ENCODE assay signal across 20 cellular contexts in genomic region chr7:34219153-34219552, GRCh38.
DNase-seq lines count a peak whose midpoint lies in the region; ATAC-seq and TF ChIP-seq lines count a peak whose summit lies in the region.
"Had no signal": no experiment of that assay in that cellular context is flagged by ENCODE, and none has a peak within 500 bp of the region (broad histone marks: within the 10 kb centered on the region; RNA-seq: fewer than 3 reads in every experiment).

No MANE protein-coding gene starts in this region.

- H3K27ac ChIP-seq in GM23338 (ENCODE audit: low read depth): no peak overlapping the region
- H3K27ac ChIP-seq: A549; BLaER1 treated with 17β-estradiol and CSF1 and Interleukin-3, amounts not matched to agents 10 nM and 100 nM had no signal

- H3K79me2 ChIP-seq in GM23338 (replicated peaks; ENCODE audit: insufficient read depth): no peaks in the 10 kb centered on the region

- TF ChIP-seq CTCF in GM23338 (conservative IDR thresholded peaks at IDR 0.05; ENCODE audit: low read depth in 2 of 2) (no peak), WTC11 (IDR thresholded peaks at IDR 0.05) (no peak)

- no peaks in the 10 kb centered on the region for H3F3A ChIP-seq in GM23338 (replicated peaks; ENCODE audit: low read depth)

- H3K27ac Mint-ChIP-seq in GM23338: no peak overlapping the region
- no peak overlapping the region; the same call in 1 of the 2 replicates for H3K27ac Mint-ChIP-seq in WTC11
- H3K27ac Mint-ChIP-seq: CD14-positive monocyte; CD4-positive, alpha-beta T cell; CD8-positive, alpha-beta memory T cell had no signal

- CTCF ChIA-PET in WTC11 (lab: Charles Lee): interaction anchor here (0.5 kb wide), 1 partner anchor 58 kb away, joined by 3 read pairs; no protein-coding TSS in a partner anchor

- DNase-seq in GM23338 (ENCODE audit: low spot score) (no peak), NCI-H82 treated with DMSO at 0.1 percent for 48 hours (lab: John Stamatoyannopoulos, UW; ENCODE audit: unreplicated experiment) (peak; percentile 33), WTC11 (ENCODE audit: low spot score) (no peak), COLO668 (lab: John Stamatoyannopoulos, UW; ENCODE audit: unreplicated experiment) (no peak)
- DNase-seq: 8988T; ACHN; AML-193; BE2C; Calu3; CD4-positive, alpha-beta T cell; CD8-positive, alpha-beta memory T cell; COR-L47; DND-41; H7; HCEC 1CT had no signal

- H3K27me3 ChIP-seq in GM23338 (ENCODE audit: insufficient read depth): no peaks in the 10 kb centered on the region
- H3K27me3 ChIP-seq: BE2C; BLaER1 treated with 17β-estradiol and CSF1 and Interleukin-3, amounts not matched to agents 10 nM and 100 nM had no signal

- H3K27me3 Mint-ChIP-seq in GM23338 (ENCODE audit: insufficient read depth, low read depth, poor library complexity): peaks cover 2% of the 10 kb centered on the region
- no peaks in the 10 kb centered on the region; the same call in 1 of the 2 replicates for H3K27me3 Mint-ChIP-seq in WTC11 (ENCODE audit: low read depth)
- H3K27me3 Mint-ChIP-seq: CD4-positive, alpha-beta T cell; CD8-positive, alpha-beta memory T cell had no signal

- no peaks in the 10 kb centered on the region for H3K36me3 Mint-ChIP-seq in GM23338 (ENCODE audit: low read depth)
- no peaks in the 10 kb centered on the region for H3K36me3 Mint-ChIP-seq in WTC11
- H3K36me3 Mint-ChIP-seq: CD14-positive monocyte had no signal

- no peaks in the 10 kb centered on the region for H4K20me1 ChIP-seq in GM23338 (replicated peaks; ENCODE audit: insufficient read depth)
- H4K20me1 ChIP-seq: BLaER1 treated with 17β-estradiol and CSF1 and Interleukin-3, amounts not matched to agents 10 nM and 100 nM had no signal

- peak; percentile 58; the same call in 1 of the 3 replicates for ATAC-seq in GM23338
- ATAC-seq in WTC11: peak; percentile 68
- ATAC-seq in HG03457 (IDR thresholded peaks at IDR 0.05; ENCODE audit: unreplicated experiment): no peak
- ATAC-seq in HG03565 (IDR thresholded peaks at IDR 0.05; ENCODE audit: unreplicated experiment): no peak
- ATAC-seq: A549 had no signal

- H2AFZ ChIP-seq in GM23338: 0 out of 2 replicates have a peak overlapping the region, but pooled peaks have one; percentile 48

- H3K4me1 Mint-ChIP-seq in GM23338 (peaks cover 21% of the 10 kb centered on the region), WTC11 (peaks cover 33% of the 10 kb centered on the region)
- H3K4me1 Mint-ChIP-seq: CD14-positive monocyte; CD8-positive, alpha-beta memory T cell had no signal

- no peak overlapping the region for H3K4me3 ChIP-seq in GM23338
- H3K4me3 ChIP-seq: A549; BLaER1 treated with 17β-estradiol and CSF1 and Interleukin-3, amounts not matched to agents 10 nM and 100 nM had no signal

- no peak overlapping the region for H3K4me2 ChIP-seq in GM23338
- H3K4me2 ChIP-seq: A549; BLaER1 treated with 17β-estradiol and CSF1 and Interleukin-3, amounts not matched to agents 10 nM and 100 nM had no signal

- H3K36me3 ChIP-seq in GM23338 (ENCODE audit: insufficient read depth): no peaks in the 10 kb centered on the region
- H3K36me3 ChIP-seq: BE2C; BLaER1 treated with 17β-estradiol and CSF1 and Interleukin-3, amounts not matched to agents 10 nM and 100 nM had no signal

- no peak overlapping the region for H3K4me3 Mint-ChIP-seq in GM23338
- H3K4me3 Mint-ChIP-seq in WTC11: no peak overlapping the region
- H3K4me3 Mint-ChIP-seq: CD14-positive monocyte; CD4-positive, alpha-beta T cell; CD8-positive, alpha-beta memory T cell had no signal

- 0 out of 2 replicates have a peak, but pooled peaks cover 10% of the 10 kb centered on the region for H3K9me2 ChIP-seq in GM23338 (ENCODE audit: insufficient read depth)

- H3K4me1 ChIP-seq in GM23338 (ENCODE audit: insufficient read depth): peaks cover 3% of the 10 kb centered on the region; the same call in 1 of the 2 replicates
- H3K4me1 ChIP-seq: BE2C had no signal

- H3K9me3 Mint-ChIP-seq in GM23338 (no peaks in the 10 kb centered on the region), WTC11 (no peaks in the 10 kb centered on the region)
- H3K9me3 Mint-ChIP-seq: CD4-positive, alpha-beta T cell had no signal

- POLR2A ChIA-PET in WTC11 (lab: Charles Lee): interaction anchor here (0.6 kb wide), 1 partner anchor 531 kb away, joined by 4 read pairs; no protein-coding TSS in a partner anchor

TF ChIP-seq in GM23338, 12 proteins besides CTCF, POLR2A, EP300 and RAD21 (continues in another document):
- TF ChIP-seq ZNF114 (CRISPR knock-in tag; IDR thresholded peaks at IDR 0.05): no peak

TF ChIP-seq in WTC11, 78 proteins besides CTCF, POLR2A, EP300 and RAD21:
- TF ChIP-seq E2F5 (CRISPR knock-in tag; IDR thresholded peaks at IDR 0.05): no peak

Comparison
In these comparisons a context has a peak if more than half of its experiments do, and no peak if none do; other contexts are left out.
1. ATAC-seq: peak in GM23338 (single experiment) and WTC11 (single experiment); none in HG03457 (single experiment) and HG03565 (single experiment).